Comparison of ENCODE assay signal across 8 cellular contexts in the genomic region with DNA sequence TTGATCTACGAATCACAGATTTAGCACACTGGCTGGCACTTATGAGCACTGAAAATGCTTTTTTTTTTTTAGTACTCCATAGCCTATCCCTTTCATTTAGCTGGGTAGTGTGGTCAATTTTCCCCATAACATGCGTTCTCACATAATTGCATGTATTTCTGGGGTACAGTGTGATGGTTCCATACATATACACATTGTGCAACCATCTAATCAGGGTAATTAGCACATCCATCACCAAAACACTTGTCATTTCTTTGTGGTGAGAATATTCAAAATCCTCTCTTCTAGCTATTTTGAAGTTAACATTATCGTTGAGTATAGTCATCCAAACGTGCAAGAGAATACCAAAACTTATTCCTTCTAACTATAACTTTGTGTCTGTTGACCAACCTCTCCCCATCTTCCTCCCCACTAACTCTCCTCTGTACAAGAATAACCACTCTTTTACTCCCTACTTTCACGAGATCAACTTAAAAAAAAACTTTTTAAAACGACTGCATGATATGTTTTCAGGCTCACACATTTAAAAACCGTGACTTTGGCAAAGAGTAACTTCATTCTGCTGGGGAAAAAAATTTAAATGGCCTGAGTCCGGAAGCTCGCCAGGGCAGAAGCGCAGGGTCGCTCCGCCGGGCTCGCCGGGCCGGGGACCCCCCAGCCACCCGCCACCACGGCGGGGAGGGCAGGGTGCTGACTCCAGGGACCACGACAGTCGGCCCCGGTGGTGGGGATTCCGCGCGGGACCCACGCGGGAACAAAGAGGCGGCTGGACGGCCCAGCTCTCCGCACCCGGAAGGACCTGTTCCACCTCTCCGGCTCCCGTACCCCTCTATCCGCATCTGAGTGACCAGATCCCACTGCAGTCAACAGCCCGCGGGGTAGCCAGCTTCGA. TPM values are rescaled to one million over a fixed set of nuclear protein-coding genes. Genes with fewer than 3 reads are reported as not detected.
DNase-seq lines count a peak whose midpoint lies in the region; ATAC-seq lines count a peak whose summit lies in the region.

No MANE protein-coding gene starts in this region.

- DNase-seq in activated T-cell treated with anti-CD3 and anti-CD28 coated beads, Interleukin-2, amount 50 U/mL, for 72 hours = no peak
- no peak for DNase-seq in activated T-cell treated with anti-CD3 and anti-CD28 coated beads for 4 hours
- DNase-seq in amniotic epithelial cell (ENCODE audit: low read depth) = peak; percentile 10
- DNase-seq in iris pigment epithelial cell (ENCODE audit: low read depth) = peak; percentile 25
- no peak for DNase-seq in NK-92 (lab: John Stamatoyannopoulos, UW; ENCODE audit: unreplicated experiment)
- DNase-seq in GM19238 (ENCODE audit: insufficient read length, low spot score) = no peak

- peak overlapping the region; percentile 95 for H3K27ac ChIP-seq in subcutaneous abdominal adipose tissue (ENCODE audit: low read depth, low read length)

- H3K4me1 ChIP-seq in subcutaneous abdominal adipose tissue (ENCODE audit: control insufficient read depth in 5 of 5, insufficient read depth in 5 of 5, low read length in 5 of 5) = peaks cover 0 to 41% (median 28%) of the 10 kb centered on the region in 5 donors

- H3K4me3 ChIP-seq in subcutaneous abdominal adipose tissue (ENCODE audit: low read depth in 1 of 5, low read length in 5 of 5) = peak overlapping the region; percentile 71 to 98 (median 96)

- H3K9me3 Mint-ChIP-seq in activated T-cell treated with anti-CD3 and anti-CD28 coated beads, Interleukin-2, amount 50 U/mL, for 72 hours = no peaks in the 10 kb centered on the region

- peak overlapping the region; percentile 93 to 94 for H3K4me3 Mint-ChIP-seq in activated T-cell treated with anti-CD3 and anti-CD28 coated beads, Interleukin-2, amount 50 U/mL, for 72 hours

- H3K36me3 Mint-ChIP-seq in activated T-cell treated with anti-CD3 and anti-CD28 coated beads, Interleukin-2, amount 50 U/mL, for 72 hours (ENCODE audit: insufficient read depth in 2 of 2) = peaks cover 1 to 3% of the 10 kb centered on the region in 2 donors

- H3K36me3 ChIP-seq in subcutaneous abdominal adipose tissue (ENCODE audit: control insufficient read depth in 5 of 5, insufficient read depth in 5 of 5, low read length in 5 of 5) = no peaks in the 10 kb centered on the region

- no peaks in the 10 kb centered on the region for H3K27me3 ChIP-seq in subcutaneous abdominal adipose tissue (ENCODE audit: control insufficient read depth in 5 of 5, insufficient read depth in 4 of 5, low read length in 5 of 5)

- H3K27ac Mint-ChIP-seq in activated T-cell treated with anti-CD3 and anti-CD28 coated beads, Interleukin-2, amount 50 U/mL, for 72 hours = peak overlapping the region; percentile 95

- peaks cover 64% of the 10 kb centered on the region for H3K4me1 Mint-ChIP-seq in activated T-cell treated with anti-CD3 and anti-CD28 coated beads, Interleukin-2, amount 50 U/mL, for 72 hours (ENCODE audit: low read depth)

- H3K9ac ChIP-seq in subcutaneous abdominal adipose tissue (ENCODE audit: low read length in 5 of 5) = peak overlapping the region; percentile 56 to 99 (median 95)

- no peaks in the 10 kb centered on the region for H3K27me3 Mint-ChIP-seq in activated T-cell treated with anti-CD3 and anti-CD28 coated beads, Interleukin-2, amount 50 U/mL, for 72 hours (ENCODE audit: low read depth)

- H3K9me3 ChIP-seq in subcutaneous abdominal adipose tissue (ENCODE audit: control insufficient read depth in 5 of 5, low read length in 5 of 5) = no peaks in the 10 kb centered on the region

- ATAC-seq in activated T-cell treated with anti-CD3 and anti-CD28 coated beads, Interleukin-2, amount 50 U/mL, for 72 hours (replicated peaks in 1 of 2) = no peak
- ATAC-seq in HG03520 (IDR thresholded peaks at IDR 0.05; ENCODE audit: unreplicated experiment) = peak; percentile 0

RNA-seq across cellular contexts. Expression of gene UBAC2, which starts 0.9 kb away (rescaled TPM):
- 10 to 100 TPM; 76.7 to 80.3 TPM for total RNA-seq in activated T-cell treated with anti-CD3 and anti-CD28 coated beads, Interleukin-2, amount 50 U/mL, for 72 hours

RNA-seq across cellular contexts. Expression of gene GPR18, which starts 58.4 kb away (rescaled TPM):
- total RNA-seq in activated T-cell treated with anti-CD3 and anti-CD28 coated beads, Interleukin-2, amount 50 U/mL, for 72 hours = 10 to 100 TPM; 12.4 to 17.3 TPM

Comparison
In these comparisons a context has a peak if more than half of its experiments do, and no peak if none do; other contexts are left out.
1. DNase-seq: peak in amniotic epithelial cell (single experiment) and iris pigment epithelial cell (single experiment); none in activated T-cell treated with anti-CD3 and anti-CD28 coated beads, Interleukin-2, amount 50 U/mL, for 72 hours (0 of 2), activated T-cell treated with anti-CD3 and anti-CD28 coated beads for 4 hours (single experiment), NK-92 (single experiment) and GM19238 (single experiment).